In the genomic region with DNA sequence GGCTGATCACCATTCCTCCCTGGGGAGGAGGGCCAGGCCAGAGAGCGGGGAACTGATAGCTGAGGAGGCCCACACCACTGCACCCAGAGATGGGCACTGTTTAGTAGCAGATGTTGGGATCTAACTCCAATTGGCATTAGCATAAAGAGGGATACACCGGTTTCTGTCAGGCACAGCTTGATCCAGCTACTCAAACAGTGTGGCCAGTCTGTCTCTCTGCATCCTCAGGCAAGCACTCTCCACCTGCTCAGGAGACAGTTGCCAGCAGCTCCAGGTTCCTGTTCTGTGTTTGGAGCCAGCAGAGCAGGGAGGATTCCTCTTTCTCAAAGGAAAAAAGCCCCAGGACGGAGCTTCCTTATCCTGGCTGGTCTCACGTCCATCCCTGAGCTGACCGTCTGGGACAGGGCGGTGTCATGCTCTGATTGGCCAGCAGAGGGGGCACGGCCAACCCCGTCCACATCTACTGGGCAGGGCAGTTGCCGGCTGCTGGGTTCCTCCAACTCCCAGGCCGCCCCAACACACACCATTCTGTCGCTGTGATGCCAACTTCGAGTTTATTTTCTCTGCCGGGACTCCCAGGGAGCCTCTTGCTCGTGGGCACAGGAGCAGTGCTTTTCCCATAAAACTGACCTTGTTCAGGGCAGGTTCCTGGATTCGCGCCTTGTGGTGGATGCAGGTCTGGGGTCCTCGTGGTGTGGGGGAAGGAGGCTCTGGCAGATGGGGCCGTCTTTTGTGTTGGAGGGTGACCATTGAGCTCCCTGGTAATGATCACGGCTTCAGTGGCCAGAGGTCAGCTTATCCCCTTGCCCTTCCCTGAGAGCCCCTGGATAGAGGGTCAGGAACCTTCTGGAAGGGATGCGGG, we compare ENCODE assay signal across 8 cellular contexts. TPM values are rescaled to one million over a fixed set of nuclear protein-coding genes. Genes with fewer than 3 reads are reported as not detected.
A peak's percentile ranks its signal among the peaks of the same experiment; 100 is the strongest.
DNase-seq lines count a peak whose midpoint lies in the region; ATAC-seq and TF ChIP-seq lines count a peak whose summit lies in the region.

No MANE protein-coding gene starts in this region.

- no peaks in the 10 kb centered on the region for H3K9me3 ChIP-seq in HCT116 (ENCODE audit: control insufficient read depth in 1 of 2, insufficient read depth in 1 of 2, low read depth in 1 of 2, low read length in 2 of 2)

- no peak overlapping the region for H3K4me3 Mint-ChIP-seq in Calu3 (ENCODE audit: low read depth, unreplicated experiment)
- H3K4me3 Mint-ChIP-seq in activated CD4-positive, alpha-beta memory T cell treated with anti-CD3 and anti-CD28 coated beads, Interleukin-2, amount 10 ng/mL, durations not matched to agents 7 days and 5 days = no peak overlapping the region

- no peak overlapping the region for H3K27ac Mint-ChIP-seq in Calu3 (ENCODE audit: unreplicated experiment)
- H3K27ac Mint-ChIP-seq in activated CD4-positive, alpha-beta memory T cell treated with anti-CD3 and anti-CD28 coated beads, Interleukin-2, amount 10 ng/mL, durations not matched to agents 7 days and 5 days = no peak overlapping the region

- peak; percentile 44 for TF ChIP-seq RAD21 in HCT116 (IDR thresholded peaks at IDR 0.05; ENCODE audit: low read depth)

- H3K27me3 ChIP-seq in HCT116 (ENCODE audit: insufficient read depth, low read length) = no peaks in the 10 kb centered on the region

- intact Hi-C loops in Calu3 (cut with micrococcal nuclease; ENCODE audit: unreplicated experiment) = no loop called here
- intact Hi-C loops in HCT116 (cut with micrococcal nuclease) = loop anchor here (10.0 kb wide), 1 partner anchor 295 kb away; no protein-coding TSS in a partner anchor
- intact Hi-C loops in head of caudate nucleus (cut with DNase I) = no loop called here
- intact Hi-C loops in posterior cingulate gyrus (cut with DNase I) = no loop called here

- no peak overlapping the region for H3K4me3 ChIP-seq in HCT116 (replicated peaks in 1 of 2; ENCODE audit: low read depth in 1 of 2, low read length in 2 of 2)

- POLR2A ChIA-PET in HCT116 (lab: Charles Lee) = no interaction called here
- POLR2A ChIA-PET in activated CD4-positive, alpha-beta memory T cell treated with anti-CD3 and anti-CD28 coated beads, Interleukin-2, amount 10 ng/mL, durations not matched to agents 7 days and 5 days (lab: Charles Lee) = no interaction called here

- TF ChIP-seq CTCF in Calu3 (IDR thresholded peaks at IDR 0.05; ENCODE audit: unreplicated experiment) = no peak
- peak; percentile 34 to 89 (median 86); a peak in 5 of 6 replicates for TF ChIP-seq CTCF in HCT116 (IDR thresholded peaks at IDR 0.05 in 2 of 3, conservative IDR thresholded peaks at IDR 0.05 in 1 of 3; ENCODE audit: borderline replicate concordance in 1 of 3, insufficient read depth in 1 of 3, low read depth in 2 of 3, low read length in 2 of 3)

- no peak for TF ChIP-seq POLR2A in HCT116 (IDR thresholded peaks at IDR 0.05; ENCODE audit: borderline replicate concordance, extremely low read depth, insufficient read depth, insufficient read length)

- no peaks in the 10 kb centered on the region for H3K27me3 Mint-ChIP-seq in Calu3 (ENCODE audit: unreplicated experiment)
- peaks cover 2% of the 10 kb centered on the region for H3K27me3 Mint-ChIP-seq in activated CD4-positive, alpha-beta memory T cell treated with anti-CD3 and anti-CD28 coated beads, Interleukin-2, amount 10 ng/mL, durations not matched to agents 7 days and 5 days

- no peaks in the 10 kb centered on the region for H3K79me2 ChIP-seq in HCT116 (ENCODE audit: insufficient read depth, low read length)

- H3K36me3 Mint-ChIP-seq in Calu3 (ENCODE audit: insufficient read depth, unreplicated experiment) = no peaks in the 10 kb centered on the region
- H3K36me3 Mint-ChIP-seq in activated CD4-positive, alpha-beta memory T cell treated with anti-CD3 and anti-CD28 coated beads, Interleukin-2, amount 10 ng/mL, durations not matched to agents 7 days and 5 days (ENCODE audit: low read depth) = no peaks in the 10 kb centered on the region

- RAD21 ChIA-PET in HCT116 (lab: Charles Lee; ENCODE audit: low non-redundant PET in 1 of 2, low total read pairs in 2 of 2, uncharacterized antibody in 2 of 2, unreplicated experiment in 2 of 2) = interaction anchor here (1.0 kb wide), 2 partner anchors 240 kb away, joined by 4 to 5 read pairs; no protein-coding TSS in a partner anchor

- CTCF ChIA-PET in Calu3 (lab: Charles Lee) = interaction anchor here (1.0 kb wide), 1 partner anchor 240 kb away, joined by 4 read pairs; no protein-coding TSS in a partner anchor
- CTCF ChIA-PET in HCT116 (lab: Charles Lee) = interaction anchor here (0.7 to 1.2 kb wide), 9 partner anchors 9 to 525 kb away, joined by 3 to 10 read pairs (median 3); partner anchors contain the start of gene RNU6ATAC
- CTCF ChIA-PET in activated CD4-positive, alpha-beta memory T cell treated with anti-CD3 and anti-CD28 coated beads, Interleukin-2, amount 10 ng/mL, durations not matched to agents 7 days and 5 days (lab: Charles Lee) = no interaction called here

- DNase-seq in Calu3 = peak; percentile 57
- DNase-seq in HCT116 (ENCODE audit: low read depth, low spot score) = peak; percentile 29
- DNase-seq in activated CD4-positive, alpha-beta memory T cell treated with anti-CD3 and anti-CD28 coated beads, Interleukin-2, amount 10 ng/mL, durations not matched to agents 7 days and 5 days = peak; percentile 25
- DNase-seq in head of caudate nucleus = peak in 41 of 42 donors; percentile 22 to 84 (median 58)
- DNase-seq in posterior cingulate gyrus = peak; percentile 34 to 94 (median 70)
- DNase-seq in occipital lobe (lab: John Stamatoyannopoulos, UW) = no peak

- H3K4me2 ChIP-seq in HCT116 (ENCODE audit: low read length) = no peak overlapping the region

- no peaks in the 10 kb centered on the region for H3K4me1 ChIP-seq in HCT116 (ENCODE audit: control insufficient read depth in 1 of 2, insufficient read depth in 2 of 2, low read length in 2 of 2)

- H3K9ac ChIP-seq in HCT116 (ENCODE audit: low read length) = no peak overlapping the region

- ATAC-seq in HCT116 = peak; percentile 98
- ATAC-seq in HG02588 (IDR thresholded peaks at IDR 0.05; ENCODE audit: unreplicated experiment) = no peak
- ATAC-seq in GM18520 (IDR thresholded peaks at IDR 0.05; ENCODE audit: unreplicated experiment) = no peak

- no peaks in the 10 kb centered on the region for H3K9me3 Mint-ChIP-seq in Calu3 (ENCODE audit: low read depth, unreplicated experiment)
- no peaks in the 10 kb centered on the region for H3K9me3 Mint-ChIP-seq in activated CD4-positive, alpha-beta memory T cell treated with anti-CD3 and anti-CD28 coated beads, Interleukin-2, amount 10 ng/mL, durations not matched to agents 7 days and 5 days

- no peaks in the 10 kb centered on the region for H3K9me2 ChIP-seq in HCT116 (ENCODE audit: insufficient read depth)

- BruUV-seq in Calu3 (replicated peaks; lab: Mats Ljungman, UMichigan) (no TSS peak), HCT116 (replicated peaks; lab: Mats Ljungman, UMichigan) (no TSS peak)

- no peak overlapping the region for H3K27ac ChIP-seq in HCT116 (ENCODE audit: low read depth, low read length)

- H2AFZ ChIP-seq in HCT116 (ENCODE audit: low read depth, low read length, poor library complexity, severe bottlenecking) = peak overlapping the region; percentile 70

- no peaks in the 10 kb centered on the region for H4K20me1 ChIP-seq in HCT116 (ENCODE audit: insufficient read depth)

- H3K36me3 ChIP-seq in HCT116 (ENCODE audit: control insufficient read depth in 1 of 2, insufficient read depth in 2 of 2, low read length in 2 of 2) = no peaks in the 10 kb centered on the region

- no peaks in the 10 kb centered on the region for H3K4me1 Mint-ChIP-seq in Calu3 (ENCODE audit: low read depth, unreplicated experiment)
- peaks cover 6% of the 10 kb centered on the region for H3K4me1 Mint-ChIP-seq in activated CD4-positive, alpha-beta memory T cell treated with anti-CD3 and anti-CD28 coated beads, Interleukin-2, amount 10 ng/mL, durations not matched to agents 7 days and 5 days

TF ChIP-seq in HCT116, 20 proteins besides CTCF, POLR2A, EP300 and RAD21 (continues in another document):
- TF ChIP-seq TCF7L2 (IDR thresholded peaks at IDR 0.05; ENCODE audit: borderline replicate concordance, extremely low read depth, insufficient read depth, insufficient read length) (no peak), FOSL1 (IDR thresholded peaks at IDR 0.05; ENCODE audit: low read depth) (no peak), POLR2AphosphoS5 (IDR thresholded peaks at IDR 0.05; ENCODE audit: low read depth, low read length) (no peak), JUND (IDR thresholded peaks at IDR 0.05) (no peak), EZH2 (IDR thresholded peaks at IDR 0.05) (no peak), MAX (IDR thresholded peaks at IDR 0.05) (no peak), EZH2phosphoT487 (IDR thresholded peaks at IDR 0.05; ENCODE audit: borderline replicate concordance) (no peak), YY1 (IDR thresholded peaks at IDR 0.05; ENCODE audit: extremely low read depth, insufficient replicate concordance, low read depth, low read length) (no peak), CBX3 (IDR thresholded peaks at IDR 0.05; ENCODE audit: low read depth) (no peak), CEBPB (IDR thresholded peaks at IDR 0.05; ENCODE audit: low read depth) (no peak), SIN3A (IDR thresholded peaks at IDR 0.05; ENCODE audit: low read depth) (no peak)
- TF ChIP-seq, protein P1, sequence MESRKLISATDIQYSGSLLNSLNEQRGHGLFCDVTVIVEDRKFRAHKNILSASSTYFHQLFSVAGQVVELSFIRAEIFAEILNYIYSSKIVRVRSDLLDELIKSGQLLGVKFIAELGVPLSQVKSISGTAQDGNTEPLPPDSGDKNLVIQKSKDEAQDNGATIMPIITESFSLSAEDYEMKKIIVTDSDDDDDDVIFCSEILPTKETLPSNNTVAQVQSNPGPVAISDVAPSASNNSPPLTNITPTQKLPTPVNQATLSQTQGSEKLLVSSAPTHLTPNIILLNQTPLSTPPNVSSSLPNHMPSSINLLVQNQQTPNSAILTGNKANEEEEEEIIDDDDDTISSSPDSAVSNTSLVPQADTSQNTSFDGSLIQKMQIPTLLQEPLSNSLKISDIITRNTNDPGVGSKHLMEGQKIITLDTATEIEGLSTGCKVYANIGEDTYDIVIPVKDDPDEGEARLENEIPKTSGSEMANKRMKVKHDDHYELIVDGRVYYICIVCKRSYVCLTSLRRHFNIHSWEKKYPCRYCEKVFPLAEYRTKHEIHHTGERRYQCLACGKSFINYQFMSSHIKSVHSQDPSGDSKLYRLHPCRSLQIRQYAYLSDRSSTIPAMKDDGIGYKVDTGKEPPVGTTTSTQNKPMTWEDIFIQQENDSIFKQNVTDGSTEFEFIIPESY (IDR thresholded peaks at IDR 0.05; ENCODE audit: extremely low read depth, insufficient replicate concordance, low read length) = no peak

RNA-seq across cellular contexts. Expression of gene COL5A1, which starts 47.9 kb away (rescaled TPM):
- not detected in 2 replicates for total RNA-seq in Calu3 (2022)
- 0.30 TPM for total RNA-seq in HCT116 (2021; ENCODE audit: unreplicated experiment)
- 0.02 and 0.04 TPM in 2 replicates for polyA plus RNA-seq in HCT116 (2012)
- under 1 TPM; 0.10 to 0.13 TPM for total RNA-seq in activated CD4-positive, alpha-beta memory T cell treated with anti-CD3 and anti-CD28 coated beads, Interleukin-2, amount 10 ng/mL, durations not matched to agents 7 days and 5 days
- total RNA-seq in occipital lobe = 4.5 TPM
